9 cellular contexts compared by ENCODE assay signal in the genomic region with DNA sequence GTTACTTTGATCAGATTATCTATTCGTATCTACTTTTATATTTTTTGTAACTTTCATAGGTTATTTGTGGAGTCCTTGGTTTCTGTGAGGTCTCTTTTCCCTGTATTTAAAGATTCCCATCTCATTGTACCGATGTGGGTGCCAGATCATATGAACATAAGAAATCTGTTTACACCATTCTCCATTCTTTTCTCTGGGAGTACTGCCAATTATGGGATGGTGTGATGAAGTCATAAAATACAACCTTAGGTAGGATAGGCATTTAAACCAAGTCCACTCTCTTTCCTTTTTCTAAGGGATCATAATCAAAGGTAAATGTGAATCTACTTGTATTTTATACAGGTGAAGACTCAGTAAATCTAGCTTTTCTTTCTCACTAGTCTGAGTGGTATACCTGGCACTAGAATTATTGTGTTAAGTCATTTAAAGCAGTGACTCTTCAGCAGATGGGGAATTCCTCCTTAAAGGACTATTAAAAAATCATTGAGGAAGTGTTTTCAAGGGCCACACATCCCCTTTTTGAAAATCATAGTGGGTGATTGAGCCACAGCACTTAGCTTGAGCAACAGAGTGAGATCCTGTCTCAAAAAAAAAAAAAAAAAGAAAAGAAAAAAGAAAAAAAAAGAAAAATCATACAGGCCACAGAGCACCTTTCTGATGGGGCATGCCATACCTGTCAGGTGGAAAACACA. TPM values are rescaled to one million over a fixed set of nuclear protein-coding genes. Genes with fewer than 3 reads are reported as not detected.
DNase-seq lines count a peak whose midpoint lies in the region; ATAC-seq and TF ChIP-seq lines count a peak whose summit lies in the region.
"Had no signal": no experiment of that assay in that cellular context is flagged by ENCODE, and none has a peak within 500 bp of the region (broad histone marks: within the 10 kb centered on the region; RNA-seq: fewer than 3 reads in every experiment).

No MANE protein-coding gene starts in this region.

- in situ Hi-C loops in KBM-7 (cut with MboI; ENCODE audit: low pct_unique_long_range_greater_than_20kb, low sequenced_read_pairs) = no loop called here

- DNase-seq in EH (ENCODE audit: low read depth) (peak; percentile 79), KBM-7 (peak; percentile 49), adipocyte (ENCODE audit: low read depth) (peak; percentile 60), memory B cell (ENCODE audit: low spot score in 2 of 2) (peak in 1 of 2 donors; percentile 34), erythroblast (lab: John Stamatoyannopoulos, UW) (no peak), HuH-7 (ENCODE audit: low spot score) (no peak)
- DNase-seq in activated T-cell treated with anti-CD3 and anti-CD28 coated beads, Interleukin-2, amount 50 U/mL, for 4 hours = no peak
- DNase-seq: MG63 had no signal

- no peaks in the 10 kb centered on the region for H3K9me3 ChIP-seq in adipocyte (ENCODE audit: control insufficient read depth, low read length)
- H3K9me3 ChIP-seq: MG63 had no signal

- peak overlapping the region; percentile 80 for H3K4me3 Mint-ChIP-seq in memory B cell
- no peak overlapping the region for H3K4me3 Mint-ChIP-seq in activated T-cell treated with anti-CD3 and anti-CD28 coated beads, Interleukin-2, amount 50 U/mL, for 4 hours

- H3K4me1 ChIP-seq in adipocyte (ENCODE audit: control insufficient read depth, insufficient read depth, low read length) = peaks cover 18% of the 10 kb centered on the region

- peaks cover 7% of the 10 kb centered on the region for H3K36me3 Mint-ChIP-seq in memory B cell
- peaks cover 35% of the 10 kb centered on the region for H3K36me3 Mint-ChIP-seq in activated T-cell treated with anti-CD3 and anti-CD28 coated beads, Interleukin-2, amount 50 U/mL, for 4 hours (ENCODE audit: insufficient read depth)

- ATAC-seq in memory B cell (ENCODE audit: low read depth) = peak; percentile 92
- no peak for ATAC-seq in activated T-cell treated with anti-CD3 and anti-CD28 coated beads, Interleukin-2, amount 50 U/mL, for 4 hours
- ATAC-seq in HG02763 (IDR thresholded peaks at IDR 0.05; ENCODE audit: unreplicated experiment) = no peak

- no peak for TF ChIP-seq POLR2A in erythroblast (IDR thresholded peaks at IDR 0.05; ENCODE audit: low read length)

- no peaks in the 10 kb centered on the region for H3K27me3 Mint-ChIP-seq in memory B cell
- no peaks in the 10 kb centered on the region for H3K27me3 Mint-ChIP-seq in activated T-cell treated with anti-CD3 and anti-CD28 coated beads, Interleukin-2, amount 50 U/mL, for 4 hours (ENCODE audit: low read depth)

- H3K4me3 ChIP-seq in adipocyte (ENCODE audit: low read length) = no peak overlapping the region
- H3K4me3 ChIP-seq: MG63 had no signal

- peak overlapping the region; percentile 94 for H3K27ac Mint-ChIP-seq in memory B cell

- H3K9ac ChIP-seq in adipocyte (ENCODE audit: low read length) = no peak overlapping the region

- H3K36me3 ChIP-seq in adipocyte (ENCODE audit: control insufficient read depth, insufficient read depth, low read length, severe bottlenecking) = no peaks in the 10 kb centered on the region
- H3K36me3 ChIP-seq: MG63 had no signal

- peaks cover 3% of the 10 kb centered on the region for H3K9me3 Mint-ChIP-seq in memory B cell
- peaks cover 3% of the 10 kb centered on the region for H3K9me3 Mint-ChIP-seq in activated T-cell treated with anti-CD3 and anti-CD28 coated beads, Interleukin-2, amount 50 U/mL, for 4 hours

- H3K27me3 ChIP-seq in adipocyte (replicated peaks; ENCODE audit: control insufficient read depth, insufficient read depth, low read length) = no peaks in the 10 kb centered on the region
- H3K27me3 ChIP-seq: MG63 had no signal

- peaks cover 77% of the 10 kb centered on the region for H3K4me1 Mint-ChIP-seq in memory B cell
- peaks cover 45% of the 10 kb centered on the region for H3K4me1 Mint-ChIP-seq in activated T-cell treated with anti-CD3 and anti-CD28 coated beads, Interleukin-2, amount 50 U/mL, for 4 hours (ENCODE audit: low read depth)

RNA-seq across cellular contexts. Expression of a gene that starts 12.3 kb away (rescaled TPM):
- 10 to 100 TPM; 54.9 to 93.3 (median 88.8) TPM for total RNA-seq in activated T-cell treated with anti-CD3 and anti-CD28 coated beads, Interleukin-2, amount 50 U/mL, for 4 hours

RNA-seq across cellular contexts. Expression of a gene that starts 58.0 kb away (rescaled TPM):
- total RNA-seq in activated T-cell treated with anti-CD3 and anti-CD28 coated beads, Interleukin-2, amount 50 U/mL, for 4 hours = 10 to 100 TPM; 13.8 to 14.1 (median 13.8) TPM

Comparison
In these comparisons a context has a peak if more than half of its experiments do, and no peak if none do; other contexts are left out.
1. DNase-seq: peak in EH (single experiment), KBM-7 (single experiment) and adipocyte (single experiment); none in erythroblast (0 of 2), activated T-cell treated with anti-CD3 and anti-CD28 coated beads, Interleukin-2, amount 50 U/mL, for 4 hours (single experiment) and HuH-7 (single experiment).